15 cellular contexts compared by ENCODE assay signal in the genomic region with DNA sequence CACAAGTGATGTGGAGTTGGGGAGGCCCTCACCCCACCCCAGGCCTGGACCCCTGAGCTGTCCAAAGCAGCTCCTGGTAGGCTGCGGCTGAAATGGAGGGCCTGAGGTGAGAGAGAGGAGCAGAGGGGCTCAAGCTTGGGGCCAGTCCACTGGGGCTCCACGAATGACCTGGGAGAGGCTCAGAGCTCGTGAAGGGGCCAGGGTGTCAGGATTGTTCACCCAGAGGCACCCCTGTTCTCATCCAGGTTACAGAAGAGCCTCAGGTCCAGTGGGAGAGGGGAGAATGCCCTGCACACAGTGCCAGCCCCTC.
DNase-seq lines count a peak whose midpoint lies in the region; ATAC-seq and TF ChIP-seq lines count a peak whose summit lies in the region.
"Had no signal": no experiment of that assay in that cellular context is flagged by ENCODE, and none has a peak within 500 bp of the region (broad histone marks: within the 10 kb centered on the region; RNA-seq: fewer than 3 reads in every experiment).

No MANE protein-coding gene starts in this region.

- H3K9me3 ChIP-seq in heart left ventricle (no peaks in the 10 kb centered on the region), left ventricle myocardium inferior (replicated peaks) (no peaks in the 10 kb centered on the region), RWPE2 (ENCODE audit: severe bottlenecking) (no peaks in the 10 kb centered on the region), osteoblast (ENCODE audit: low read depth, low read length) (no peaks in the 10 kb centered on the region)

- H3K27ac Mint-ChIP-seq in type B pancreatic cell: no peak overlapping the region
- H3K27ac Mint-ChIP-seq: CD8-positive, alpha-beta memory T cell had no signal

- no peak for TF ChIP-seq CTCF in heart left ventricle (IDR thresholded peaks at IDR 0.05)
- no peak for TF ChIP-seq CTCF in left ventricle myocardium inferior (IDR thresholded peaks at IDR 0.05; ENCODE audit: borderline replicate concordance)
- TF ChIP-seq CTCF in RWPE2 (IDR thresholded peaks at IDR 0.05; ENCODE audit: poor library complexity, severe bottlenecking): no peak
- TF ChIP-seq CTCF in osteoblast (IDR thresholded peaks at IDR 0.05; ENCODE audit: extremely low read depth, low read depth, low read length): no peak
- TF ChIP-seq CTCF in type B pancreatic cell (conservative IDR thresholded peaks at IDR 0.05): no peak

- TF ChIP-seq POLR2A in heart left ventricle (IDR thresholded peaks at IDR 0.05): no peak

- H3K27ac ChIP-seq in heart left ventricle: no peak overlapping the region
- no peak overlapping the region for H3K27ac ChIP-seq in left ventricle myocardium inferior (replicated peaks)
- H3K27ac ChIP-seq in RWPE2 (ENCODE audit: poor library complexity, severe bottlenecking): no peak overlapping the region
- no peak overlapping the region for H3K27ac ChIP-seq in osteoblast (ENCODE audit: low read depth, low read length)

- H3K4me2 ChIP-seq in osteoblast (ENCODE audit: insufficient read depth, low read length): no peak overlapping the region

- H3K4me3 ChIP-seq in heart left ventricle (no peak overlapping the region), left ventricle myocardium inferior (no peak overlapping the region), RWPE2 (ENCODE audit: severe bottlenecking) (no peak overlapping the region), osteoblast (ENCODE audit: insufficient read depth, low read length) (no peak overlapping the region)

- in situ Hi-C loops in G401 (cut with HindIII; ENCODE audit: low sequenced_read_pairs): no loop called here

- intact Hi-C loops in heart left ventricle (cut with DNase I) (no loop called here), left ventricle myocardium inferior (cut with micrococcal nuclease) (no loop called here)

- no peak overlapping the region for H3K4me3 Mint-ChIP-seq in type B pancreatic cell
- H3K4me3 Mint-ChIP-seq: CD8-positive, alpha-beta memory T cell had no signal

- no peaks in the 10 kb centered on the region for H3K9me3 Mint-ChIP-seq in type B pancreatic cell
- H3K9me3 Mint-ChIP-seq: CD8-positive, alpha-beta memory T cell had no signal

- DNase-seq in heart left ventricle: peak in 4 of 5 donors; percentile 3 to 33 (median 8)
- DNase-seq in left ventricle myocardium inferior: no peak
- peak; percentile 23 for DNase-seq in RWPE2 (ENCODE audit: low spot score)
- DNase-seq in osteoblast (ENCODE audit: insufficient read length, low spot score, missing footprints): peak; percentile 45
- DNase-seq in type B pancreatic cell (ENCODE audit: extremely low spot score, unreplicated experiment): peak; percentile 58
- DNase-seq in G401 (ENCODE audit: low spot score): no peak
- no peak for DNase-seq in UCSD-AML1 (lab: John Stamatoyannopoulos, UW; ENCODE audit: unreplicated experiment)
- DNase-seq: C1 segment of cervical spinal cord, KBM-7, NCI-H187, NCI-H2107, NCI-H510A, NCI-H774 had no signal

- H3K27me3 Mint-ChIP-seq in type B pancreatic cell: no peaks in the 10 kb centered on the region

- no peaks in the 10 kb centered on the region for H3K79me2 ChIP-seq in osteoblast (ENCODE audit: insufficient read depth, low read length)

- H3K4me1 Mint-ChIP-seq in type B pancreatic cell (ENCODE audit: unreplicated experiment): peaks cover 6% of the 10 kb centered on the region
- H3K4me1 Mint-ChIP-seq: CD8-positive, alpha-beta memory T cell had no signal

- no peaks in the 10 kb centered on the region for H4K20me1 ChIP-seq in osteoblast (ENCODE audit: insufficient read depth, low read length)

- H2AFZ ChIP-seq in osteoblast (ENCODE audit: low read length): no peak overlapping the region

- H3K36me3 ChIP-seq in heart left ventricle (no peaks in the 10 kb centered on the region), left ventricle myocardium inferior (no peaks in the 10 kb centered on the region), RWPE2 (ENCODE audit: low read depth) (no peaks in the 10 kb centered on the region), osteoblast (ENCODE audit: insufficient read depth, low read length) (no peaks in the 10 kb centered on the region)

- no peaks in the 10 kb centered on the region for H3K36me3 Mint-ChIP-seq in type B pancreatic cell
- H3K36me3 Mint-ChIP-seq: CD8-positive, alpha-beta memory T cell had no signal

- ATAC-seq in heart left ventricle (no peak), RWPE2 (ENCODE audit: low read depth) (no peak), GM18511 (IDR thresholded peaks at IDR 0.05; ENCODE audit: unreplicated experiment) (no peak)

- no peaks in the 10 kb centered on the region for H3K4me1 ChIP-seq in heart left ventricle
- H3K4me1 ChIP-seq in left ventricle myocardium inferior: no peaks in the 10 kb centered on the region
- no peaks in the 10 kb centered on the region for H3K4me1 ChIP-seq in RWPE2 (ENCODE audit: insufficient read depth, poor library complexity, severe bottlenecking)
- H3K4me1 ChIP-seq in osteoblast (ENCODE audit: insufficient read depth, low read length): no peaks in the 10 kb centered on the region

- H3K27me3 ChIP-seq in heart left ventricle (peaks cover 0 to 11% (median 0%) of the 10 kb centered on the region in 9 donors), left ventricle myocardium inferior (ENCODE audit: low read depth) (peaks cover 30% of the 10 kb centered on the region), RWPE2 (ENCODE audit: insufficient read depth, poor library complexity, severe bottlenecking) (no peaks in the 10 kb centered on the region), osteoblast (ENCODE audit: insufficient read depth, low read length) (no peaks in the 10 kb centered on the region)

- WGBS in heart left ventricle, 4 donors: 56 to 81% (median 74%) methylated on average over 3 of the region's 3 CpGs

Comparison
In these comparisons a context has a peak if more than half of its experiments do, and no peak if none do; other contexts are left out.
1. DNase-seq: peak in heart left ventricle (4 of 5), RWPE2 (single experiment), osteoblast (single experiment) and type B pancreatic cell (single experiment); none in left ventricle myocardium inferior (single experiment), G401 (single experiment) and UCSD-AML1 (single experiment).